Comparison of ENCODE assay signal across 8 cellular contexts in genomic region chr16:18293337-18293956, GRCh38. TPM values are rescaled to one million over a fixed set of nuclear protein-coding genes. Genes with fewer than 3 reads are reported as not detected.
DNase-seq lines count a peak whose midpoint lies in the region; ATAC-seq, FAIRE-seq and TF ChIP-seq lines count a peak whose summit lies in the region.
"Not testable (repeated sequence)": the region's sequence is repeated elsewhere in the genome, so short reads cannot be mapped to it uniquely, and the experiment has no call there.
"Had no signal": no experiment of that assay in that cellular context is flagged by ENCODE, and none has a peak within 500 bp of the region (broad histone marks: within the 10 kb centered on the region; RNA-seq: fewer than 3 reads in every experiment).

No MANE protein-coding gene starts in this region.

- not testable (repeated sequence) for TF ChIP-seq POLR2A in A549 (IDR thresholded peaks at IDR 0.05; ENCODE audit: low read length); HCT116 (IDR thresholded peaks at IDR 0.05; ENCODE audit: borderline replicate concordance, extremely low read depth, insufficient read depth, insufficient read length); H1 (IDR thresholded peaks at IDR 0.05; ENCODE audit: control extremely low read depth in 1 of 2, low read depth in 2 of 2, low read length in 2 of 2); HepG2 (IDR thresholded peaks at IDR 0.05; ENCODE audit: insufficient read depth in 1 of 2, low read depth in 2 of 2, low read length in 2 of 2)

- not testable (repeated sequence) for H3K4me3 Mint-ChIP-seq in GM23338, WTC11

- H3K9me3 ChIP-seq in A549; HCT116 (ENCODE audit: control insufficient read depth in 1 of 2, insufficient read depth in 1 of 2, low read depth in 1 of 2, low read length in 2 of 2); H1 (ENCODE audit: insufficient read depth in 2 of 2, low read depth in 1 of 2, low read length in 1 of 2); HepG2 (ENCODE audit: low read length): not testable (repeated sequence)

- 13% methylated on average over 1 of the region's 3 CpGs for WGBS in A549 (ENCODE audit: missing lambda C conversion rate)
- WGBS in H1 (ENCODE audit: extremely low coverage in 1 of 2, insufficient coverage in 1 of 2, insufficient read length in 1 of 2, insufficient replicate concordance in 2 of 2, low coverage in 1 of 2, low lambda C conversion rate in 2 of 2, missing lambda C conversion rate in 1 of 2), 2 experiments: 72% methylated on average over 2 of the region's 3 CpGs; no CpG with 5 or more reads in 1 of the 2 experiments
- WGBS in HepG2 (ENCODE audit: low lambda C conversion rate): 0% methylated on average over 2 of the region's 3 CpGs

- H3K27ac ChIP-seq in A549; GM23338 (ENCODE audit: low read depth); HCT116 (ENCODE audit: low read depth, low read length); H1 (ENCODE audit: low read depth, low read length); HepG2 (ENCODE audit: extremely low read length, insufficient read depth, low read length): not testable (repeated sequence)

- not testable (repeated sequence) for TF ChIP-seq CTCF in A549 (IDR thresholded peaks at IDR 0.05); GM23338 (conservative IDR thresholded peaks at IDR 0.05; ENCODE audit: low read depth in 2 of 2); HCT116 (IDR thresholded peaks at IDR 0.05 in 2 of 3, conservative IDR thresholded peaks at IDR 0.05 in 1 of 3; ENCODE audit: borderline replicate concordance in 1 of 3, insufficient read depth in 1 of 3, low read depth in 2 of 3, low read length in 2 of 3); WTC11 (IDR thresholded peaks at IDR 0.05); H1 (IDR thresholded peaks at IDR 0.05; ENCODE audit: control extremely low read depth in 1 of 3, insufficient read depth in 1 of 3, low read depth in 1 of 3, low read length in 3 of 3); HepG2 (CRISPR knock-in tag; IDR thresholded peaks at IDR 0.05)

- H3K18ac ChIP-seq in H1 (ENCODE audit: extremely low read depth, low read length): not testable (repeated sequence)

- not testable (repeated sequence) for H3K4me1 Mint-ChIP-seq in GM23338, WTC11

- H3K27me3 ChIP-seq in GM23338 (ENCODE audit: insufficient read depth); HCT116 (ENCODE audit: insufficient read depth, low read length); H1 (replicated peaks in 1 of 4; ENCODE audit: control insufficient read depth in 3 of 4, extremely low read depth in 1 of 4, insufficient read depth in 3 of 4, low read length in 3 of 4); HepG2 (ENCODE audit: control insufficient read depth in 1 of 2, insufficient read depth in 2 of 2, low read length in 2 of 2): not testable (repeated sequence)

- H3F3A ChIP-seq in GM23338 (replicated peaks; ENCODE audit: low read depth): not testable (repeated sequence)

- not testable (repeated sequence) for H3K4me1 ChIP-seq in A549; GM23338 (ENCODE audit: insufficient read depth); HCT116 (ENCODE audit: control insufficient read depth in 1 of 2, insufficient read depth in 2 of 2, low read length in 2 of 2); H1 (replicated peaks in 1 of 4; ENCODE audit: control insufficient read depth in 3 of 4, insufficient read depth in 4 of 4, low read length in 3 of 4); HepG2 (ENCODE audit: insufficient read depth, low read length)

- not testable (repeated sequence) for H3K4ac ChIP-seq in H1 (replicated peaks; ENCODE audit: insufficient read length, low read depth, low read length)

- not testable (repeated sequence) for H3K27ac Mint-ChIP-seq in GM23338, WTC11

- not testable (repeated sequence) for H3K9ac ChIP-seq in HCT116 (ENCODE audit: low read length); H1 (replicated peaks in 1 of 4; ENCODE audit: extremely low read depth in 1 of 4, low read depth in 3 of 4, low read length in 3 of 4); HepG2 (ENCODE audit: insufficient read depth, low read depth, low read length)

- TF ChIP-seq EP300 in A549 (IDR thresholded peaks at IDR 0.05); H1 (IDR thresholded peaks at IDR 0.05; ENCODE audit: borderline replicate concordance in 1 of 2, low read depth in 2 of 2, low read length in 2 of 2); HepG2 (IDR thresholded peaks at IDR 0.05; ENCODE audit: low read depth in 2 of 2, low read length in 2 of 2); HepG2 (CRISPR knock-in tag; IDR thresholded peaks at IDR 0.05; ENCODE audit: borderline replicate concordance): not testable (repeated sequence)

- POLR2A ChIA-PET in A549 (lab: Yijun Ruan, JAX); HCT116 (lab: Charles Lee); WTC11 (lab: Charles Lee); H1 (lab: Charles Lee; ENCODE audit: partially characterized antibody); HepG2 (lab: Yijun Ruan, JAX): not testable (repeated sequence)

- ATAC-seq in A549 (peak; percentile 41 to 50; a peak in 2 of 6 replicates), GM23338 (peak; percentile 72), HCT116 (peak; percentile 71), WTC11 (peak; percentile 80), HepG2 (peak; percentile 32; the same call in 2 of the 3 replicates)

- H3K79me1 ChIP-seq in H1 (ENCODE audit: low read depth, low read length): not testable (repeated sequence)

- not testable (repeated sequence) for H3K56ac ChIP-seq in H1 (replicated peaks; ENCODE audit: insufficient read length, low read depth, low read length)

- H3K23ac ChIP-seq in H1 (ENCODE audit: insufficient read length): not testable (repeated sequence)

- H2BK20ac ChIP-seq in H1 (ENCODE audit: low read length): not testable (repeated sequence)

- not testable (repeated sequence) for H2BK5ac ChIP-seq in H1 (ENCODE audit: low read depth, low read length)

- H2BK12ac ChIP-seq in H1 (ENCODE audit: low read depth, low read length): not testable (repeated sequence)

- not testable (repeated sequence) for FAIRE-seq in A549 (lab: Jason Lieb, UNC); H1 (lab: Jason Lieb, UNC); HepG2 (lab: Jason Lieb, UNC)

- not testable (repeated sequence) for H3K9me3 Mint-ChIP-seq in GM23338, WTC11

- H2BK15ac ChIP-seq in H1 (ENCODE audit: low read length): not testable (repeated sequence)

- not testable (repeated sequence) for DNase-seq in A549 (ENCODE audit: low read depth in 1 of 2, low spot score in 1 of 2); GM23338 (ENCODE audit: low spot score); HCT116 (ENCODE audit: low read depth, low spot score); WTC11 (ENCODE audit: low spot score); HepG2 (ENCODE audit: low spot score)
- peak in 1 of 2 experiments; percentile 40 for DNase-seq in H1 (ENCODE audit: low read depth in 1 of 2, low spot score in 2 of 2)

- H3K27me3 Mint-ChIP-seq in GM23338 (ENCODE audit: insufficient read depth, low read depth, poor library complexity); WTC11 (ENCODE audit: low read depth): not testable (repeated sequence)

- not testable (repeated sequence) for H4K8ac ChIP-seq in H1 (ENCODE audit: extremely low read depth, insufficient read depth, low read length)

- not testable (repeated sequence) for H4K5ac ChIP-seq in H1 (ENCODE audit: insufficient read length, low read depth, low read length)

- CTCF ChIA-PET in A549 (lab: Yijun Ruan, JAX); HCT116 (lab: Charles Lee); WTC11 (lab: Charles Lee); H1 (lab: Charles Lee; ENCODE audit: partially characterized antibody); HepG2 (lab: Yijun Ruan, JAX; ENCODE audit: low intra/inter-chr PET ratio, low total read pairs): not testable (repeated sequence)

- not testable (repeated sequence) for H3K9me2 ChIP-seq in GM23338 (ENCODE audit: insufficient read depth); HCT116 (ENCODE audit: insufficient read depth)

- not testable (repeated sequence) for H2AK5ac ChIP-seq in H1 (ENCODE audit: low read depth, low read length)

- not testable (repeated sequence) for H3K14ac ChIP-seq in H1 (ENCODE audit: insufficient read length)

- H2BK120ac ChIP-seq in H1 (replicated peaks; ENCODE audit: low read depth, low read length): not testable (repeated sequence)

- H3K36me3 ChIP-seq in GM23338 (ENCODE audit: insufficient read depth); HCT116 (ENCODE audit: control insufficient read depth in 1 of 2, insufficient read depth in 2 of 2, low read length in 2 of 2); H1 (ENCODE audit: control insufficient read depth in 2 of 4, insufficient read depth in 4 of 4, low read length in 3 of 4); HepG2 (replicated peaks in 1 of 2; ENCODE audit: control insufficient read depth in 1 of 2, insufficient read depth in 2 of 2, low read length in 2 of 2): not testable (repeated sequence)

- not testable (repeated sequence) for TF ChIP-seq RAD21 in A549 (conservative IDR thresholded peaks at IDR 0.05 in 1 of 2, IDR thresholded peaks at IDR 0.05 in 1 of 2); HCT116 (IDR thresholded peaks at IDR 0.05; ENCODE audit: low read depth); H1 (IDR thresholded peaks at IDR 0.05 in 1 of 2, conservative IDR thresholded peaks at IDR 0.05 in 1 of 2; ENCODE audit: low read depth in 2 of 2, low read length in 2 of 2); HepG2 (CRISPR knock-in tag; IDR thresholded peaks at IDR 0.05)

- H3K4me3 ChIP-seq in A549; GM23338; HCT116 (replicated peaks in 1 of 2; ENCODE audit: low read depth in 1 of 2, low read length in 2 of 2); H1 (ENCODE audit: extremely low read depth in 1 of 4, insufficient read depth in 2 of 4, low read depth in 3 of 4, low read length in 4 of 4); HepG2 (replicated peaks in 1 of 3; ENCODE audit: insufficient read depth in 1 of 3, low read depth in 2 of 3, low read length in 3 of 3): not testable (repeated sequence)

- H3K36me3 Mint-ChIP-seq in GM23338 (ENCODE audit: low read depth); WTC11: not testable (repeated sequence)

- not testable (repeated sequence) for H3K79me2 ChIP-seq in GM23338 (replicated peaks; ENCODE audit: insufficient read depth); HCT116 (ENCODE audit: insufficient read depth, low read length); H1 (ENCODE audit: control insufficient read depth in 1 of 2, insufficient read depth in 2 of 2, low read length in 2 of 2); HepG2 (ENCODE audit: insufficient read depth, low read length)

- RAD21 ChIA-PET in HCT116 (lab: Charles Lee; ENCODE audit: low non-redundant PET in 1 of 2, low total read pairs in 2 of 2, uncharacterized antibody in 2 of 2, unreplicated experiment in 2 of 2): not testable (repeated sequence)

- H2AFZ ChIP-seq in GM23338; HCT116 (ENCODE audit: low read depth, low read length, poor library complexity, severe bottlenecking); H1 (ENCODE audit: low read length); HepG2 (ENCODE audit: low read length): not testable (repeated sequence)

- not testable (repeated sequence) for H3K4me2 ChIP-seq in A549; GM23338; HCT116 (ENCODE audit: low read length); H1 (ENCODE audit: insufficient read depth in 1 of 2, low read depth in 2 of 2, low read length in 2 of 2); HepG2 (ENCODE audit: low read depth, low read length)

- intact Hi-C loops in HCT116 (cut with micrococcal nuclease); HepG2 (cut with micrococcal nuclease; ENCODE audit: unreplicated experiment): not testable (repeated sequence)

- not testable (repeated sequence) for BruUV-seq in HCT116 (replicated peaks; lab: Mats Ljungman, UMichigan); HepG2 (replicated peaks; lab: Mats Ljungman, UMichigan)

- not testable (repeated sequence) for H4K20me1 ChIP-seq in GM23338 (replicated peaks; ENCODE audit: insufficient read depth); HCT116 (ENCODE audit: insufficient read depth); H1 (replicated peaks in 1 of 2; ENCODE audit: control insufficient read depth in 1 of 2, insufficient read depth in 2 of 2, low read length in 2 of 2); HepG2 (ENCODE audit: insufficient read depth, low read length)

- not testable (repeated sequence) for H3K23me2 ChIP-seq in H1 (ENCODE audit: low read depth, low read length)

- H4K91ac ChIP-seq in H1 (replicated peaks; ENCODE audit: insufficient read length, low read length): not testable (repeated sequence)

- in situ Hi-C loops in HepG2 (cut with HindIII; ENCODE audit: extremely low pct_ligation_motif_present, low pct_unique_long_range_greater_than_20kb): not testable (repeated sequence)

RNA-seq across cellular contexts. Expression of gene NPIPA8, which starts 43.1 kb away (rescaled TPM):
- 2.0 TPM in 2 replicates for polyA plus RNA-seq in A549 (2011; rRNA removed)
- 2.5 and 3.1 TPM in 2 replicates for polyA plus RNA-seq in A549 (2012; cell fraction: cytosol; rRNA removed)
- polyA plus RNA-seq in A549 (2012; cell fraction: nucleus; rRNA removed): 4.5 and 5.9 TPM in 2 replicates
- 1.9 to 2.4 TPM (median 2.0 TPM) in 3 replicates for polyA plus RNA-seq in A549 (2017; fragmentation: RNase III; extraction: RNeasy Plus Mini Kit Qiagen cat#74134 plus additional on column Dnase treatment)
- polyA minus RNA-seq in A549 (2011; rRNA and poly(A)+ RNA removed): 0.33 and 0.63 TPM in 2 replicates
- total RNA-seq in GM23338 (2014; rRNA removed; shearing (Covaris generic)): 16.7 TPM in 1 of 2 replicates, not detected in the other
- not detected in 2 replicates for polyA plus RNA-seq in GM23338 (2016; fragmentation: Nextera tagmentation; extraction: Ambion mirVana)
- total RNA-seq in HCT116 (2021; ENCODE audit: unreplicated experiment): 0.81 TPM
- polyA plus RNA-seq in HCT116 (2012): 0.07 and 0.45 TPM in 2 replicates
- 6.8 to 32.4 TPM (median 22.7 TPM) in 3 replicates for total RNA-seq in WTC11 (2021)
- 0.98 and 1.1 TPM in 2 replicates for total RNA-seq in H1 (2021; fragmentation: NEBNext Ultra II Directional; extraction: Animal tissue kit (Norgen Biotek cat#: 25700))
- 4.8 and 13.8 TPM in 2 replicates for polyA plus RNA-seq in H1 (2011; rRNA removed)
- polyA plus RNA-seq in H1 (2011; cell fraction: cytosol; rRNA removed): 2.6 TPM
- 1.4 TPM for polyA plus RNA-seq in H1 (2011; cell fraction: nucleus; rRNA removed)
- polyA plus RNA-seq in H1 (2012, experiment 1 of 2): 0.92 to 1.4 TPM (median 1.2 TPM) in 4 replicates
- polyA plus RNA-seq in H1 (2012, experiment 2 of 2): 39.9 TPM
- 3.1 TPM for polyA plus RNA-seq in H1 (2013, experiment 1 of 2)
- 6.5 TPM for polyA plus RNA-seq in H1 (2013, experiment 2 of 2)
- polyA minus RNA-seq in H1 (2011; rRNA and poly(A)+ RNA removed): 0.17 TPM in 1 of 2 replicates, not detected in the other
- polyA minus RNA-seq in H1 (2011; cell fraction: cytosol; rRNA and poly(A)+ RNA removed): not detected
- polyA minus RNA-seq in H1 (2011; cell fraction: nucleus; rRNA and poly(A)+ RNA removed): 0.80 TPM
- 0.24 TPM in 2 replicates for total RNA-seq in HepG2 (2016; rRNA removed; fragmentation: Illumina TruSeq; extraction: Trizol)
- 0.71 TPM in 2 replicates for total RNA-seq in HepG2 (2016; cell fraction: cytosol; rRNA removed; fragmentation: Illumina TruSeq; extraction: Trizol; ENCODE audit: low read depth)
- 0.19 and 0.41 TPM in 2 replicates for total RNA-seq in HepG2 (2016; cell fraction: insoluble cytoplasmic fraction; rRNA removed; fragmentation: Illumina TruSeq; extraction: Trizol)
- 0.25 and 0.38 TPM in 2 replicates for total RNA-seq in HepG2 (2016; cell fraction: membrane; rRNA removed; fragmentation: Illumina TruSeq; extraction: Trizol)
- 0.25 and 1.1 TPM in 2 replicates for total RNA-seq in HepG2 (2016; cell fraction: nucleus; rRNA removed; fragmentation: Illumina TruSeq; extraction: Trizol)
- 0.34 and 0.38 TPM in 2 replicates for polyA plus RNA-seq in HepG2 (2011; rRNA removed)
- polyA plus RNA-seq in HepG2 (2011; cell fraction: cytosol; rRNA removed): 12.0 and 19.0 TPM in 2 replicates
- 0.85 and 1.4 TPM in 2 replicates for polyA plus RNA-seq in HepG2 (2011; cell fraction: nucleus; rRNA removed)
- 0.35 and 0.57 TPM in 2 replicates for polyA plus RNA-seq in HepG2 (2012)
- polyA plus RNA-seq in HepG2 (2016; cell fraction: cytosol; fragmentation: Illumina TruSeq; extraction: Trizol; ENCODE audit: low read depth): 0.77 TPM in 1 of 2 replicates, not detected in the other
- 0.47 TPM in 1 of 2 replicates, not detected in the other for polyA plus RNA-seq in HepG2 (2016; cell fraction: insoluble cytoplasmic fraction; fragmentation: Illumina TruSeq; extraction: Trizol; ENCODE audit: low read depth)
- 0.13 and 0.27 TPM in 2 replicates for polyA plus RNA-seq in HepG2 (2016; cell fraction: membrane; fragmentation: Illumina TruSeq; extraction: Trizol; ENCODE audit: low read depth)
- 1.2 and 2.4 TPM in 2 replicates for polyA plus RNA-seq in HepG2 (2016; cell fraction: nucleus; fragmentation: Illumina TruSeq; extraction: Trizol; ENCODE audit: insufficient read depth, low read depth)
- polyA minus RNA-seq in HepG2 (2011; rRNA and poly(A)+ RNA removed; ENCODE audit: low replicate concordance): 0.22 and 0.23 TPM in 2 replicates
- polyA minus RNA-seq in HepG2 (2011; cell fraction: cytosol; rRNA and poly(A)+ RNA removed): 0.49 TPM in 1 of 2 replicates, not detected in the other
- polyA minus RNA-seq in HepG2 (2011; cell fraction: nucleus; rRNA and poly(A)+ RNA removed): 0.50 and 1.5 TPM in 2 replicates
- total RNA-seq: Calu3; CD4-positive, CD25-positive, alpha-beta regulatory T cell had no signal
